Comparison of ENCODE assay signal across 1 cellular context in genomic region chr6:88166493-88166900, GRCh38.
TF ChIP-seq lines count a peak whose summit lies in the region.

No MANE protein-coding gene starts in this region.

TF ChIP-seq in GM23338, 12 proteins besides CTCF, POLR2A, EP300 and RAD21 (continued from another document):
- no peak for TF ChIP-seq ETS1 (IDR thresholded peaks at IDR 0.05)
- no peak for TF ChIP-seq NANOG (IDR thresholded peaks at IDR 0.05; ENCODE audit: borderline replicate concordance)
- peak; percentile 40 for TF ChIP-seq EZH2 (IDR thresholded peaks at IDR 0.05; ENCODE audit: low read depth, unreplicated experiment)
- TF ChIP-seq ZNF462 (CRISPR knock-in tag; IDR thresholded peaks at IDR 0.05): no peak
- TF ChIP-seq POLR2AphosphoS5 (IDR thresholded peaks at IDR 0.05; ENCODE audit: low read depth): peak; percentile 42; the same call in 1 of the 2 replicates
- TF ChIP-seq CREB1 (CRISPR knock-in tag; IDR thresholded peaks at IDR 0.05; ENCODE audit: low read depth): no peak
- TF ChIP-seq JUNB (IDR thresholded peaks at IDR 0.05; ENCODE audit: unreplicated experiment): no peak
- no peak for TF ChIP-seq ZNF114 (CRISPR knock-in tag; IDR thresholded peaks at IDR 0.05)
- TF ChIP-seq ZNF331 (CRISPR knock-in tag; IDR thresholded peaks at IDR 0.05; ENCODE audit: low read depth): no peak
- no peak for TF ChIP-seq STAT1 (IDR thresholded peaks at IDR 0.05; ENCODE audit: unreplicated experiment)
